In genomic region chr19:36489139-36489919, GRCh38 we compare ENCODE assay signal across 1 cellular context.
A peak's percentile ranks its signal among the peaks of the same experiment; 100 is the strongest.
TF ChIP-seq lines count a peak whose summit lies in the region.

TSS of gene ZNF566 (minus strand) at chr19:36489561. CDS start at chr19:36476557, 13,004 bp downstream.

TF ChIP-seq in H1, 55 proteins besides CTCF, POLR2A, EP300 and RAD21 (continued from another document):
- peak in 1 of 2 experiments; percentile 92; a peak in 1 of 4 replicates for TF ChIP-seq HDAC2 (IDR thresholded peaks at IDR 0.05; ENCODE audit: borderline replicate concordance in 1 of 2, low read depth in 2 of 2, low read length in 2 of 2)
- TF ChIP-seq BACH1 (IDR thresholded peaks at IDR 0.05; ENCODE audit: low read length) = peak; percentile 38; the same call in 1 of the 2 replicates
- TF ChIP-seq CHD2 (IDR thresholded peaks at IDR 0.05; ENCODE audit: low read length) = peak; percentile 97
- TF ChIP-seq E2F6 (IDR thresholded peaks at IDR 0.05) = peak; percentile 85
- TF ChIP-seq TBP (IDR thresholded peaks at IDR 0.05; ENCODE audit: low read depth, low read length) = peak; percentile 81
- TF ChIP-seq NANOG (IDR thresholded peaks at IDR 0.05; ENCODE audit: insufficient read depth, low read depth, low read length, poor library complexity, severe bottlenecking) = no peak
- peak; percentile 76 for TF ChIP-seq ASH2L (IDR thresholded peaks at IDR 0.05; ENCODE audit: low read length)
- TF ChIP-seq PHF8 (conservative IDR thresholded peaks at IDR 0.05; ENCODE audit: low read depth, low read length) = peak; percentile 97
- TF ChIP-seq KDM1A (IDR thresholded peaks at IDR 0.05; ENCODE audit: borderline replicate concordance, low read length) = no peak
- TF ChIP-seq TAF1 (IDR thresholded peaks at IDR 0.05; ENCODE audit: low read depth, low read length) = peak; percentile 90
- no peak for TF ChIP-seq RXRA (IDR thresholded peaks at IDR 0.05; ENCODE audit: insufficient read depth, low read depth, low read length)
- peak; percentile 75; the same call in 1 of the 2 replicates for TF ChIP-seq POLR2AphosphoS5 (IDR thresholded peaks at IDR 0.05; ENCODE audit: low read depth, low read length)
- TF ChIP-seq SIX5 (IDR thresholded peaks at IDR 0.05; ENCODE audit: low read depth, low read length) = peak; percentile 47
- peak; percentile 88 for TF ChIP-seq RBBP5 (IDR thresholded peaks at IDR 0.05; ENCODE audit: borderline replicate concordance, low read depth, low read length)
- TF ChIP-seq EGR1 (IDR thresholded peaks at IDR 0.05; ENCODE audit: borderline replicate concordance, low read depth, low read length) = 0 out of 2 replicates have a peak, but pooled peaks have one; percentile 19
- TF ChIP-seq CEBPB (IDR thresholded peaks at IDR 0.05; ENCODE audit: low read depth, low read length) = 0 out of 2 replicates have a peak, but pooled peaks have one; percentile 40
- TF ChIP-seq YY1 (IDR thresholded peaks at IDR 0.05; ENCODE audit: low read depth, low read length) = peak; percentile 90
- TF ChIP-seq CREB1 (IDR thresholded peaks at IDR 0.05) = peak; percentile 40
- peak; percentile 23; the same call in 1 of the 2 replicates for TF ChIP-seq NRF1 (IDR thresholded peaks at IDR 0.05; ENCODE audit: low read depth, low read length)
- TF ChIP-seq MAFK (IDR thresholded peaks at IDR 0.05; ENCODE audit: low read depth, low read length) = no peak
- peak; percentile 8; the same call in 1 of the 2 replicates for TF ChIP-seq JUND (IDR thresholded peaks at IDR 0.05; ENCODE audit: low read length)
- no peak for TF ChIP-seq TCF12 (IDR thresholded peaks at IDR 0.05; ENCODE audit: low read depth, low read length)
- TF ChIP-seq BCL11A (IDR thresholded peaks at IDR 0.05; ENCODE audit: low read depth in 2 of 2, low read length in 2 of 2) = no peak
- TF ChIP-seq TAF7 (optimal IDR thresholded peaks at IDR 0.05; ENCODE audit: borderline replicate concordance, low read depth, low read length) = peak; percentile 84
- TF ChIP-seq MAX (IDR thresholded peaks at IDR 0.05) = peak; percentile 99
- TF ChIP-seq, protein P1, sequence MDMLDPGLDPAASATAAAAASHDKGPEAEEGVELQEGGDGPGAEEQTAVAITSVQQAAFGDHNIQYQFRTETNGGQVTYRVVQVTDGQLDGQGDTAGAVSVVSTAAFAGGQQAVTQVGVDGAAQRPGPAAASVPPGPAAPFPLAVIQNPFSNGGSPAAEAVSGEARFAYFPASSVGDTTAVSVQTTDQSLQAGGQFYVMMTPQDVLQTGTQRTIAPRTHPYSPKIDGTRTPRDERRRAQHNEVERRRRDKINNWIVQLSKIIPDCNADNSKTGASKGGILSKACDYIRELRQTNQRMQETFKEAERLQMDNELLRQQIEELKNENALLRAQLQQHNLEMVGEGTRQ (IDR thresholded peaks at IDR 0.05; ENCODE audit: low read length) = 0 out of 2 replicates have a peak, but pooled peaks have one; percentile 12
